Comparison of ENCODE assay signal across 14 cellular contexts in genomic region chr15:80161473-80162016, GRCh38. TPM values are rescaled to one million over a fixed set of nuclear protein-coding genes. Genes with fewer than 3 reads are reported as not detected.
A peak's percentile ranks its signal among the peaks of the same experiment; 100 is the strongest.
DNase-seq lines count a peak whose midpoint lies in the region; ATAC-seq and TF ChIP-seq lines count a peak whose summit lies in the region.
"Had no signal": no experiment of that assay in that cellular context is flagged by ENCODE, and none has a peak within 500 bp of the region (broad histone marks: within the 10 kb centered on the region; RNA-seq: fewer than 3 reads in every experiment).

No MANE protein-coding gene starts in this region.

- H3K9ac ChIP-seq in GM23248, result no peak overlapping the region

- no peak overlapping the region for H2AFZ ChIP-seq in GM23248

- H3K4me2 ChIP-seq in GM23248 (ENCODE audit: unreplicated experiment), result no peak overlapping the region

- H3K4me3 Mint-ChIP-seq in T-helper 17 cell, result no peak overlapping the region
- no peak overlapping the region for H3K4me3 Mint-ChIP-seq in stimulated activated memory B cell treated with anti-CD40 and anti-IgM and Interleukin-4, amounts not matched to agents 10 μg/mL and 1 μg/mL and 100 μg/mL, for 72 hours
- H3K4me3 Mint-ChIP-seq: activated naive CD8-positive, alpha-beta T cell treated with anti-CD3 and anti-CD28 coated beads for 36 hours had no signal

- WGBS in GM23248 (ENCODE audit: low coverage in 1 of 2, low lambda C conversion rate in 2 of 2, missing lambda C conversion rate in 2 of 2), 2 experiments, result 92 to 94% methylated on average over 6 of the region's 6 CpGs

- H3K4me1 Mint-ChIP-seq in T-helper 17 cell, result peaks cover 7% of the 10 kb centered on the region
- H3K4me1 Mint-ChIP-seq in stimulated activated memory B cell treated with anti-CD40 and anti-IgM and Interleukin-4, amounts not matched to agents 10 μg/mL and 1 μg/mL and 100 μg/mL, for 72 hours, result peaks cover 29% of the 10 kb centered on the region

- peaks cover 6% of the 10 kb centered on the region for H3K36me3 Mint-ChIP-seq in T-helper 17 cell (ENCODE audit: low read depth)
- peaks cover 43% of the 10 kb centered on the region for H3K36me3 Mint-ChIP-seq in stimulated activated memory B cell treated with anti-CD40 and anti-IgM and Interleukin-4, amounts not matched to agents 10 μg/mL and 1 μg/mL and 100 μg/mL, for 72 hours

- peaks cover 2% of the 10 kb centered on the region for H3K9me3 Mint-ChIP-seq in stimulated activated memory B cell treated with anti-CD40 and anti-IgM and Interleukin-4, amounts not matched to agents 10 μg/mL and 1 μg/mL and 100 μg/mL, for 72 hours
- H3K9me3 Mint-ChIP-seq: activated naive CD8-positive, alpha-beta T cell treated with anti-CD3 and anti-CD28 coated beads for 36 hours; CD4-positive, alpha-beta memory T cell had no signal

- no peaks in the 10 kb centered on the region for H3K27me3 Mint-ChIP-seq in T-helper 17 cell
- no peaks in the 10 kb centered on the region for H3K27me3 Mint-ChIP-seq in stimulated activated memory B cell treated with anti-CD40 and anti-IgM and Interleukin-4, amounts not matched to agents 10 μg/mL and 1 μg/mL and 100 μg/mL, for 72 hours
- H3K27me3 Mint-ChIP-seq: activated naive CD8-positive, alpha-beta T cell treated with anti-CD3 and anti-CD28 coated beads for 36 hours; CD4-positive, alpha-beta memory T cell had no signal

- no peak for ATAC-seq in T-helper 17 cell
- no peak for ATAC-seq in left lung
- ATAC-seq in stimulated activated memory B cell treated with anti-CD40 and anti-IgM and Interleukin-4, amounts not matched to agents 10 μg/mL and 1 μg/mL and 100 μg/mL, for 72 hours, result no peak

- H3K9me2 ChIP-seq in GM23248 (ENCODE audit: insufficient read depth), result no peaks in the 10 kb centered on the region

- H3K36me3 ChIP-seq in GM23248 (ENCODE audit: low read depth), result no peaks in the 10 kb centered on the region; the same call in 1 of the 2 replicates
- H3K36me3 ChIP-seq in left lung, result peaks cover 0 to 18% of the 10 kb centered on the region in 2 donors

- H3K4me3 ChIP-seq in GM23248, result no peak overlapping the region
- no peak overlapping the region for H3K4me3 ChIP-seq in left lung
- H3K4me3 ChIP-seq: gastrocnemius medialis had no signal

- DNase-seq in GM23248 (no peak), T-helper 17 cell (no peak), left lung (no peak), RWPE1 (ENCODE audit: low spot score) (no peak), iPS-NIHi7 (ENCODE audit: extremely low spot score) (no peak), NCI-H1694 (lab: John Stamatoyannopoulos, UW) (no peak)
- DNase-seq: activated naive CD8-positive, alpha-beta T cell treated with anti-CD3 and anti-CD28 coated beads for 36 hours; CD4-positive, alpha-beta memory T cell; central memory CD4-positive, alpha-beta T cell; gastrocnemius medialis; Karpas-422; mammary epithelial cell; NCI-H146 had no signal

- in situ Hi-C loops in GM23248 (cut with MboI), result no loop called here

- H4K20me1 ChIP-seq in GM23248 (ENCODE audit: insufficient read depth), result no peaks in the 10 kb centered on the region

- POLR2A ChIA-PET in RWPE1 (lab: Yijun Ruan, JAX; ENCODE audit: low non-redundant PET), result interaction anchor here (0.7 to 1.1 kb wide), 2 partner anchors 9 to 239 kb away, joined by 3 to 9 read pairs; no protein-coding TSS in a partner anchor

- H3K4me1 ChIP-seq in GM23248 (ENCODE audit: insufficient read depth) (peaks cover 16% of the 10 kb centered on the region), left lung (peaks cover 20 to 37% of the 10 kb centered on the region in 2 donors)
- H3K4me1 ChIP-seq: gastrocnemius medialis had no signal

- H3K9me3 ChIP-seq in GM23248 (ENCODE audit: low read depth) (no peaks in the 10 kb centered on the region), T-helper 17 cell (ENCODE audit: control insufficient read depth, low read length, poor library complexity, severe bottlenecking) (no peaks in the 10 kb centered on the region), left lung (no peaks in the 10 kb centered on the region)
- H3K9me3 ChIP-seq: gastrocnemius medialis had no signal

- H3K27ac ChIP-seq in GM23248 (peak overlapping the region; percentile 82; the same call in 1 of the 2 replicates), left lung (peak overlapping the region; percentile 19 to 82), RWPE1 (no peak overlapping the region)
- H3K27ac ChIP-seq: gastrocnemius medialis had no signal

- intact Hi-C loops in left lung (cut with DNase I), result no loop called here

- TF ChIP-seq CTCF in left lung (IDR thresholded peaks at IDR 0.05) (no peak), RWPE1 (conservative IDR thresholded peaks at IDR 0.05; ENCODE audit: low read depth) (no peak)

- no peaks in the 10 kb centered on the region for H3K79me2 ChIP-seq in GM23248 (ENCODE audit: insufficient read depth)

- CTCF ChIA-PET in RWPE1 (lab: Yijun Ruan, JAX), result interaction anchor here (1.7 kb wide), 1 partner anchor 12 kb away, joined by 4 read pairs; no protein-coding TSS in a partner anchor

- peaks cover 12% of the 10 kb centered on the region; the same call in 1 of the 2 replicates for H3F3A ChIP-seq in GM23248 (ENCODE audit: insufficient read depth)

- H3K27ac Mint-ChIP-seq in T-helper 17 cell, result peak overlapping the region; percentile 39
- peak overlapping the region; percentile 82 for H3K27ac Mint-ChIP-seq in stimulated activated memory B cell treated with anti-CD40 and anti-IgM and Interleukin-4, amounts not matched to agents 10 μg/mL and 1 μg/mL and 100 μg/mL, for 72 hours
- H3K27ac Mint-ChIP-seq: activated naive CD8-positive, alpha-beta T cell treated with anti-CD3 and anti-CD28 coated beads for 36 hours had no signal

- H3K27me3 ChIP-seq in GM23248 (replicated peaks; ENCODE audit: insufficient read depth) (no peaks in the 10 kb centered on the region), left lung (no peaks in the 10 kb centered on the region)
- H3K27me3 ChIP-seq: gastrocnemius medialis had no signal

RNA-seq across cellular contexts. Expression of gene FAH, which starts 8.7 kb away (rescaled TPM):
- 16.9 and 24.9 TPM in 2 replicates for total RNA-seq in GM23248 (2014; rRNA removed; shearing (Covaris generic))
- polyA plus RNA-seq in GM23248 (2016; fragmentation: Nextera tagmentation; extraction: Ambion mirVana), result 28.8 and 32.4 TPM in 2 replicates
- total RNA-seq in T-helper 17 cell, result 10 to 100 TPM in 1 of 2 donors, 1 to 10 TPM in 1; 5.2 to 16.3 TPM
- 10 to 100 TPM; 56.4 to 68.7 TPM for total RNA-seq in left lung
